ENCODE assay signal across 22 cellular contexts in genomic region chr12:78540621-78541336, GRCh38.
DNase-seq lines count a peak whose midpoint lies in the region; ATAC-seq and TF ChIP-seq lines count a peak whose summit lies in the region.
"Had no signal": no experiment of that assay in that cellular context is flagged by ENCODE, and none has a peak within 500 bp of the region (broad histone marks: within the 10 kb centered on the region; RNA-seq: fewer than 3 reads in every experiment).

No MANE protein-coding gene starts in this region.

- no peak overlapping the region for H3K4me3 ChIP-seq in adipocyte (ENCODE audit: low read length)
- no peak overlapping the region for H3K4me3 ChIP-seq in fibroblast of the aortic adventitia (ENCODE audit: low read depth, low read length)

- no peaks in the 10 kb centered on the region for H3K36me3 ChIP-seq in adipocyte (ENCODE audit: control insufficient read depth, insufficient read depth, low read length, severe bottlenecking)
- H3K36me3 ChIP-seq: BE2C had no signal

- H3K27ac Mint-ChIP-seq in activated CD4-positive, alpha-beta memory T cell treated with anti-CD3 and anti-CD28 coated beads, Interleukin-2, amount 10 ng/mL, durations not matched to agents 7 days and 5 days: no peak overlapping the region
- H3K27ac Mint-ChIP-seq: CD4-positive, alpha-beta T cell; T-cell had no signal

- H3K9me3 ChIP-seq in adipocyte (ENCODE audit: control insufficient read depth, low read length): no peaks in the 10 kb centered on the region
- H3K9me3 ChIP-seq: BE2C, Caco-2 had no signal

- DNase-seq in ELR (ENCODE audit: low read depth): peak; percentile 46
- peak; percentile 29 for DNase-seq in adipocyte (ENCODE audit: low read depth)
- DNase-seq in fibroblast of the aortic adventitia (ENCODE audit: low read depth): peak; percentile 25
- no peak for DNase-seq in activated CD4-positive, alpha-beta memory T cell treated with anti-CD3 and anti-CD28 coated beads, Interleukin-2, amount 10 ng/mL, durations not matched to agents 7 days and 5 days
- no peak for DNase-seq in epidermal melanocyte (ENCODE audit: insufficient read length, low spot score)
- DNase-seq in NCI-H748 (lab: John Stamatoyannopoulos, UW; ENCODE audit: unreplicated experiment): no peak
- DNase-seq: BE2C; Caco-2; CD4-positive, alpha-beta T cell; NCI-H1436 treated with DMSO at 0.1 percent for 48 hours; NCI-H2029 treated with DMSO at 0.1 percent for 48 hours; NCI-H2171 treated with DMSO at 0.1 percent for 48 hours; NCI-H446; NCI-H748 treated with DMSO at 0.1 percent for 48 hours; NK-92 treated with Interleukin-12 subunit alpha and Interleukin-12 subunit beta, amount 100 ng/mL, for 24 hours; RPMI8226; SHP77 treated with DMSO at 0.1 percent for 48 hours; T-cell had no signal

- no peaks in the 10 kb centered on the region for H3K27me3 Mint-ChIP-seq in activated CD4-positive, alpha-beta memory T cell treated with anti-CD3 and anti-CD28 coated beads, Interleukin-2, amount 10 ng/mL, durations not matched to agents 7 days and 5 days
- H3K27me3 Mint-ChIP-seq: CD4-positive, alpha-beta T cell; T-cell had no signal

- CTCF ChIA-PET in activated CD4-positive, alpha-beta memory T cell treated with anti-CD3 and anti-CD28 coated beads, Interleukin-2, amount 10 ng/mL, durations not matched to agents 7 days and 5 days (lab: Charles Lee): no interaction called here

- H3K4me1 ChIP-seq in adipocyte (ENCODE audit: control insufficient read depth, insufficient read depth, low read length): no peaks in the 10 kb centered on the region
- H3K4me1 ChIP-seq: BE2C, Caco-2 had no signal

- no peak for TF ChIP-seq CTCF in fibroblast of the aortic adventitia (IDR thresholded peaks at IDR 0.05; ENCODE audit: insufficient read depth, low read length)

- H3K9me3 Mint-ChIP-seq in activated CD4-positive, alpha-beta memory T cell treated with anti-CD3 and anti-CD28 coated beads, Interleukin-2, amount 10 ng/mL, durations not matched to agents 7 days and 5 days: no peaks in the 10 kb centered on the region

- H3K36me3 Mint-ChIP-seq in activated CD4-positive, alpha-beta memory T cell treated with anti-CD3 and anti-CD28 coated beads, Interleukin-2, amount 10 ng/mL, durations not matched to agents 7 days and 5 days (ENCODE audit: low read depth): no peaks in the 10 kb centered on the region
- H3K36me3 Mint-ChIP-seq: T-cell had no signal

- no peak for ATAC-seq in GM21717 (IDR thresholded peaks at IDR 0.05; ENCODE audit: unreplicated experiment)
- ATAC-seq: HepG2, SK-N-SH treated with all-trans-retinoic acid at 6 μM for 48 hours, T-cell had no signal

- POLR2A ChIA-PET in activated CD4-positive, alpha-beta memory T cell treated with anti-CD3 and anti-CD28 coated beads, Interleukin-2, amount 10 ng/mL, durations not matched to agents 7 days and 5 days (lab: Charles Lee): no interaction called here

- no peaks in the 10 kb centered on the region for H3K4me1 Mint-ChIP-seq in activated CD4-positive, alpha-beta memory T cell treated with anti-CD3 and anti-CD28 coated beads, Interleukin-2, amount 10 ng/mL, durations not matched to agents 7 days and 5 days
- H3K4me1 Mint-ChIP-seq: T-cell had no signal

- H3K27me3 ChIP-seq in adipocyte (replicated peaks; ENCODE audit: control insufficient read depth, insufficient read depth, low read length): peaks cover 9% of the 10 kb centered on the region
- H3K27me3 ChIP-seq: BE2C had no signal

- H3K4me3 Mint-ChIP-seq in activated CD4-positive, alpha-beta memory T cell treated with anti-CD3 and anti-CD28 coated beads, Interleukin-2, amount 10 ng/mL, durations not matched to agents 7 days and 5 days: no peak overlapping the region
- H3K4me3 Mint-ChIP-seq: CD4-positive, alpha-beta T cell; T-cell had no signal

- H3K9ac ChIP-seq in adipocyte (ENCODE audit: low read length): no peak overlapping the region
- H3K9ac ChIP-seq: KMS-11 had no signal

Comparison
In these comparisons a context has a peak if more than half of its experiments do, and no peak if none do; other contexts are left out.
1. DNase-seq: peak in ELR (single experiment), adipocyte (single experiment) and fibroblast of the aortic adventitia (single experiment); none in activated CD4-positive, alpha-beta memory T cell treated with anti-CD3 and anti-CD28 coated beads, Interleukin-2, amount 10 ng/mL, durations not matched to agents 7 days and 5 days (single experiment), epidermal melanocyte (single experiment) and NCI-H748 (single experiment).